Comparison of ENCODE assay signal across 32 cellular contexts in genomic region chr7:120229094-120229493, GRCh38. TPM values are rescaled to one million over a fixed set of nuclear protein-coding genes. Genes with fewer than 3 reads are reported as not detected.
"Had no signal": no experiment of that assay in that cellular context is flagged by ENCODE, and none has a peak within 500 bp of the region (broad histone marks: within the 10 kb centered on the region; RNA-seq: fewer than 3 reads in every experiment).

No MANE protein-coding gene starts in this region.

- H3K4me3 Mint-ChIP-seq: activated CD4-positive, alpha-beta T cell treated with anti-CD3 and anti-CD28 coated beads, Interleukin-2, amount 10 ng/mL, durations not matched to agents 24 days and 14 days; activated CD8-positive, alpha-beta T cell treated with anti-CD3 and anti-CD28 coated beads for 36 hours; activated naive CD8-positive, alpha-beta T cell treated with anti-CD3 and anti-CD28 coated beads for 36 hours; activated T-cell treated with anti-CD3 and anti-CD28 coated beads, Interleukin-2, amount 50 U/mL, for 72 hours; activated T-helper 17 cell treated with anti-CD3 and anti-CD28 coated beads, Interleukin-2, amount 50 U/mL, for 72 hours had no signal

- H3K27me3 Mint-ChIP-seq: activated CD4-positive, alpha-beta T cell treated with anti-CD3 and anti-CD28 coated beads, Interleukin-2, amount 10 ng/mL, durations not matched to agents 24 days and 14 days; activated CD8-positive, alpha-beta T cell treated with anti-CD3 and anti-CD28 coated beads for 36 hours; activated naive CD8-positive, alpha-beta T cell treated with anti-CD3 and anti-CD28 coated beads for 36 hours; activated T-helper 17 cell treated with anti-CD3 and anti-CD28 coated beads, Interleukin-2, amount 50 U/mL, for 72 hours had no signal

- H3K9me3 Mint-ChIP-seq: activated naive CD8-positive, alpha-beta T cell treated with anti-CD3 and anti-CD28 coated beads for 36 hours had no signal

- H3K27me3 ChIP-seq: brain microvascular endothelial cell had no signal

- DNase-seq: activated CD4-positive, alpha-beta T cell treated with anti-CD3 and anti-CD28 coated beads, Interleukin-2, amount 10 ng/mL, durations not matched to agents 24 days and 14 days; activated CD4-positive, alpha-beta T cell treated with anti-CD3 and anti-CD28 coated beads, Interleukin-2, amount 50 U/mL, for 4 hours; activated CD8-positive, alpha-beta T cell treated with anti-CD3 and anti-CD28 coated beads for 36 hours; activated effector memory CD4-positive, alpha-beta T cell treated with anti-CD3 and anti-CD28 coated beads, Interleukin-2, amount 50 U/mL, for 16 hours; activated naive CD4-positive, alpha-beta T cell; activated naive CD4-positive, alpha-beta T cell treated with anti-CD3 and anti-CD28 coated beads, Interleukin-2, amount 50 U/mL, for 16 hours; activated naive CD8-positive, alpha-beta T cell treated with anti-CD3 and anti-CD28 coated beads for 36 hours; activated T-cell treated with anti-CD3 and anti-CD28 coated beads, Interleukin-2, amount 50 U/mL, for 1 hour; activated T-cell treated with anti-CD3 and anti-CD28 coated beads, Interleukin-2, amount 50 U/mL, for 72 hours; amniotic stem cell; aorta; brain microvascular endothelial cell; Karpas-422; NCI-H1105; NCI-H1417 treated with DMSO at 0.1 percent for 48 hours; NCI-H187 treated with DMSO at 0.1 percent for 48 hours; NCI-H345; NCI-H526; NCI-H748 treated with DMSO at 0.1 percent for 48 hours; NK-92 treated with Interleukin-12 subunit alpha and Interleukin-12 subunit beta, amount 100 ng/mL, for 24 hours; PC-9; Right ventricle myocardium superior; SW 1271; T-helper 1 cell; T-helper 2 cell; T-helper 9 cell had no signal

- H3K36me3 ChIP-seq: brain microvascular endothelial cell had no signal

- H3K4me3 ChIP-seq: K562, PC-9 had no signal

- H3K36me3 Mint-ChIP-seq: activated naive CD8-positive, alpha-beta T cell treated with anti-CD3 and anti-CD28 coated beads for 36 hours had no signal

- ATAC-seq: activated CD8-positive, alpha-beta T cell treated with anti-CD3 and anti-CD28 coated beads for 36 hours; activated T-cell treated with anti-CD3 and anti-CD28 coated beads, Interleukin-2, amount 50 U/mL, for 72 hours; activated T-helper 17 cell treated with anti-CD3 and anti-CD28 coated beads, Interleukin-2, amount 50 U/mL, for 72 hours; K562 had no signal

- H3K4me1 Mint-ChIP-seq: activated CD4-positive, alpha-beta T cell treated with anti-CD3 and anti-CD28 coated beads, Interleukin-2, amount 10 ng/mL, durations not matched to agents 24 days and 14 days; activated naive CD8-positive, alpha-beta T cell treated with anti-CD3 and anti-CD28 coated beads for 36 hours; activated T-helper 17 cell treated with anti-CD3 and anti-CD28 coated beads, Interleukin-2, amount 50 U/mL, for 72 hours had no signal

- H3K27ac Mint-ChIP-seq: activated CD4-positive, alpha-beta T cell treated with anti-CD3 and anti-CD28 coated beads, Interleukin-2, amount 10 ng/mL, durations not matched to agents 24 days and 14 days; activated CD8-positive, alpha-beta T cell treated with anti-CD3 and anti-CD28 coated beads for 36 hours; activated naive CD8-positive, alpha-beta T cell treated with anti-CD3 and anti-CD28 coated beads for 36 hours; activated T-cell treated with anti-CD3 and anti-CD28 coated beads, Interleukin-2, amount 50 U/mL, for 72 hours; activated T-helper 17 cell treated with anti-CD3 and anti-CD28 coated beads, Interleukin-2, amount 50 U/mL, for 72 hours had no signal

- H3K27ac ChIP-seq: brain microvascular endothelial cell, PC-9 had no signal

RNA-seq across cellular contexts. Expression of gene KCND2, which starts 43.9 kb away (rescaled TPM):
- total RNA-seq: activated CD4-positive, alpha-beta T cell treated with anti-CD3 and anti-CD28 coated beads, Interleukin-2, amount 10 ng/mL, durations not matched to agents 24 days and 14 days; activated CD8-positive, alpha-beta memory T cell treated with anti-CD3 and anti-CD28 coated beads for 36 hours; activated CD8-positive, alpha-beta T cell treated with anti-CD3 and anti-CD28 coated beads for 36 hours; activated naive CD8-positive, alpha-beta T cell treated with anti-CD3 and anti-CD28 coated beads for 36 hours; activated T-cell treated with anti-CD3 and anti-CD28 coated beads, Interleukin-2, amount 50 U/mL, for 72 hours; activated T-helper 17 cell treated with anti-CD3 and anti-CD28 coated beads, Interleukin-2, amount 50 U/mL, for 72 hours; K562; MCF 10A; NCI-H460; OCI-LY7; Right ventricle myocardium superior had no signal
